In genomic region chr13:24648271-24648670, GRCh38 we compare ENCODE assay signal across 17 cellular contexts. TPM values are rescaled to one million over a fixed set of nuclear protein-coding genes. Genes with fewer than 3 reads are reported as not detected.
DNase-seq lines count a peak whose midpoint lies in the region; ATAC-seq and TF ChIP-seq lines count a peak whose summit lies in the region.
"Had no signal": no experiment of that assay in that cellular context is flagged by ENCODE, and none has a peak within 500 bp of the region (broad histone marks: within the 10 kb centered on the region; RNA-seq: fewer than 3 reads in every experiment).

No MANE protein-coding gene starts in this region.

- H3K36me3 Mint-ChIP-seq in activated naive CD8-positive, alpha-beta T cell treated with anti-CD3 and anti-CD28 coated beads, Interleukin-2, amount 50 U/mL, for 24 hours (ENCODE audit: low read depth), result no peaks in the 10 kb centered on the region
- no peaks in the 10 kb centered on the region for H3K36me3 Mint-ChIP-seq in activated naive CD8-positive, alpha-beta T cell treated with anti-CD3 and anti-CD28 coated beads for 36 hours
- H3K36me3 Mint-ChIP-seq in activated T-helper 17 cell treated with anti-CD3 and anti-CD28 coated beads, Interleukin-2, amount 50 U/mL, for 72 hours (ENCODE audit: low read depth), result no peaks in the 10 kb centered on the region
- H3K36me3 Mint-ChIP-seq in type B pancreatic cell, result peaks cover 9% of the 10 kb centered on the region
- H3K36me3 Mint-ChIP-seq: CD14-positive monocyte; CD4-positive, alpha-beta memory T cell had no signal

- H3K27me3 ChIP-seq in Loucy (ENCODE audit: insufficient read depth, low read length, poor library complexity, severe bottlenecking), result no peaks in the 10 kb centered on the region
- H3K27me3 ChIP-seq: BLaER1 had no signal

- H3K4me2 ChIP-seq in Loucy (ENCODE audit: low read depth, low read length, poor library complexity, severe bottlenecking), result no peak overlapping the region
- H3K4me2 ChIP-seq: BLaER1 had no signal

- 0 out of 2 replicates have a peak overlapping the region, but pooled peaks have one; percentile 2 for H2AFZ ChIP-seq in Loucy (ENCODE audit: low read length)

- no peak overlapping the region for H3K4me3 ChIP-seq in Loucy (ENCODE audit: low read length, poor library complexity, severe bottlenecking)
- H3K4me3 ChIP-seq: BLaER1 had no signal

- no peaks in the 10 kb centered on the region for H3F3A ChIP-seq in Loucy (ENCODE audit: low read depth)

- no peak overlapping the region for H3K9ac ChIP-seq in Loucy (ENCODE audit: low read depth, low read length, poor library complexity, severe bottlenecking)
- H3K9ac ChIP-seq: BLaER1 had no signal

- no peaks in the 10 kb centered on the region for H3K9me3 ChIP-seq in Loucy (ENCODE audit: insufficient read depth, low read depth, low read length)
- H3K9me3 ChIP-seq: BLaER1 had no signal

- H3K4me1 ChIP-seq in Loucy (ENCODE audit: insufficient read depth, low read length, poor library complexity, severe bottlenecking), result peaks cover 12% of the 10 kb centered on the region
- H3K4me1 ChIP-seq: BLaER1 had no signal

- H3K79me2 ChIP-seq in Loucy (ENCODE audit: insufficient read depth, low read length), result no peaks in the 10 kb centered on the region

- H3K36me3 ChIP-seq in Loucy (ENCODE audit: insufficient read depth, low read length), result no peaks in the 10 kb centered on the region
- H3K36me3 ChIP-seq: BLaER1 had no signal

- TF ChIP-seq CTCF in Loucy (conservative IDR thresholded peaks at IDR 0.05; ENCODE audit: low read length) (no peak), type B pancreatic cell (conservative IDR thresholded peaks at IDR 0.05) (no peak)

- peaks cover 9% of the 10 kb centered on the region for H3K27me3 Mint-ChIP-seq in activated naive CD8-positive, alpha-beta T cell treated with anti-CD3 and anti-CD28 coated beads, Interleukin-2, amount 50 U/mL, for 24 hours
- peaks cover 13% of the 10 kb centered on the region for H3K27me3 Mint-ChIP-seq in activated naive CD8-positive, alpha-beta T cell treated with anti-CD3 and anti-CD28 coated beads for 36 hours
- H3K27me3 Mint-ChIP-seq in activated T-helper 17 cell treated with anti-CD3 and anti-CD28 coated beads, Interleukin-2, amount 50 U/mL, for 72 hours, result peaks cover 3% of the 10 kb centered on the region
- H3K27me3 Mint-ChIP-seq in type B pancreatic cell, result no peaks in the 10 kb centered on the region

- peaks cover 12% of the 10 kb centered on the region for H3K4me1 Mint-ChIP-seq in activated naive CD8-positive, alpha-beta T cell treated with anti-CD3 and anti-CD28 coated beads, Interleukin-2, amount 50 U/mL, for 24 hours
- peaks cover 13% of the 10 kb centered on the region for H3K4me1 Mint-ChIP-seq in activated naive CD8-positive, alpha-beta T cell treated with anti-CD3 and anti-CD28 coated beads for 36 hours
- H3K4me1 Mint-ChIP-seq in activated T-helper 17 cell treated with anti-CD3 and anti-CD28 coated beads, Interleukin-2, amount 50 U/mL, for 72 hours, result peaks cover 6% of the 10 kb centered on the region
- H3K4me1 Mint-ChIP-seq in type B pancreatic cell (ENCODE audit: unreplicated experiment), result peaks cover 25% of the 10 kb centered on the region
- H3K4me1 Mint-ChIP-seq: CD14-positive monocyte had no signal

- peak overlapping the region; percentile 0 for H3K4me3 Mint-ChIP-seq in activated naive CD8-positive, alpha-beta T cell treated with anti-CD3 and anti-CD28 coated beads, Interleukin-2, amount 50 U/mL, for 24 hours
- no peak overlapping the region for H3K4me3 Mint-ChIP-seq in activated naive CD8-positive, alpha-beta T cell treated with anti-CD3 and anti-CD28 coated beads for 36 hours
- peak overlapping the region; percentile 66 for H3K4me3 Mint-ChIP-seq in activated T-helper 17 cell treated with anti-CD3 and anti-CD28 coated beads, Interleukin-2, amount 50 U/mL, for 72 hours
- no peak overlapping the region for H3K4me3 Mint-ChIP-seq in type B pancreatic cell
- H3K4me3 Mint-ChIP-seq: CD14-positive monocyte; CD4-positive, alpha-beta memory T cell had no signal

- no peaks in the 10 kb centered on the region for H3K9me2 ChIP-seq in Loucy (replicated peaks; ENCODE audit: low read depth, low read length)

- no peaks in the 10 kb centered on the region for H3K9me3 Mint-ChIP-seq in activated naive CD8-positive, alpha-beta T cell treated with anti-CD3 and anti-CD28 coated beads, Interleukin-2, amount 50 U/mL, for 24 hours
- H3K9me3 Mint-ChIP-seq in activated naive CD8-positive, alpha-beta T cell treated with anti-CD3 and anti-CD28 coated beads for 36 hours, result no peaks in the 10 kb centered on the region
- H3K9me3 Mint-ChIP-seq in activated T-helper 17 cell treated with anti-CD3 and anti-CD28 coated beads, Interleukin-2, amount 50 U/mL, for 72 hours, result no peaks in the 10 kb centered on the region
- H3K9me3 Mint-ChIP-seq in type B pancreatic cell, result peaks cover 8% of the 10 kb centered on the region

- no peaks in the 10 kb centered on the region for H4K20me1 ChIP-seq in Loucy (ENCODE audit: insufficient read depth, low read length, poor library complexity, severe bottlenecking)
- H4K20me1 ChIP-seq: BLaER1 had no signal

- H3K27ac Mint-ChIP-seq in activated naive CD8-positive, alpha-beta T cell treated with anti-CD3 and anti-CD28 coated beads, Interleukin-2, amount 50 U/mL, for 24 hours, result no peak overlapping the region
- no peak overlapping the region for H3K27ac Mint-ChIP-seq in activated naive CD8-positive, alpha-beta T cell treated with anti-CD3 and anti-CD28 coated beads for 36 hours
- no peak overlapping the region for H3K27ac Mint-ChIP-seq in activated T-helper 17 cell treated with anti-CD3 and anti-CD28 coated beads, Interleukin-2, amount 50 U/mL, for 72 hours
- H3K27ac Mint-ChIP-seq in type B pancreatic cell, result peak overlapping the region; percentile 77

- ATAC-seq in activated naive CD8-positive, alpha-beta T cell treated with anti-CD3 and anti-CD28 coated beads, Interleukin-2, amount 50 U/mL, for 24 hours, result no peak
- ATAC-seq in activated T-helper 17 cell treated with anti-CD3 and anti-CD28 coated beads, Interleukin-2, amount 50 U/mL, for 72 hours (replicated peaks), result no peak
- ATAC-seq in HG02759 (IDR thresholded peaks at IDR 0.05; ENCODE audit: unreplicated experiment), result no peak
- ATAC-seq: HCT116 had no signal

- no peak for DNase-seq in activated naive CD8-positive, alpha-beta T cell treated with anti-CD3 and anti-CD28 coated beads, Interleukin-2, amount 50 U/mL, for 24 hours
- DNase-seq in activated naive CD8-positive, alpha-beta T cell treated with anti-CD3 and anti-CD28 coated beads for 36 hours, result no peak
- no peak for DNase-seq in type B pancreatic cell (ENCODE audit: extremely low spot score, unreplicated experiment)
- no peak for DNase-seq in NCI-H526 (lab: John Stamatoyannopoulos, UW)
- DNase-seq: 8988T; CD4-positive, alpha-beta memory T cell; DMS153; DMS79; GF-D8; GOT3; H7 had no signal

RNA-seq across cellular contexts. Expression of gene ATP12A, which starts 31.9 kb away (rescaled TPM):
- under 1 TPM; 0.66 TPM for total RNA-seq in activated naive CD8-positive, alpha-beta T cell treated with anti-CD3 and anti-CD28 coated beads for 36 hours
- total RNA-seq in activated T-helper 17 cell treated with anti-CD3 and anti-CD28 coated beads, Interleukin-2, amount 50 U/mL, for 72 hours, result 1 to 10 TPM in 1 of 2 donors, under 1 TPM in 1; 0.13 to 1.5 TPM
- total RNA-seq in type B pancreatic cell (ENCODE audit: low replicate concordance), result 19.0 and 23.6 TPM in 2 replicates
- total RNA-seq: CD4-positive, alpha-beta memory T cell had no signal

Comparison
In these comparisons a context has a peak if more than half of its experiments do, and no peak if none do; other contexts are left out.
1. H3K4me3 Mint-ChIP-seq: peak in activated naive CD8-positive, alpha-beta T cell treated with anti-CD3 and anti-CD28 coated beads, Interleukin-2, amount 50 U/mL, for 24 hours (single experiment) and activated T-helper 17 cell treated with anti-CD3 and anti-CD28 coated beads, Interleukin-2, amount 50 U/mL, for 72 hours (single experiment); none in activated naive CD8-positive, alpha-beta T cell treated with anti-CD3 and anti-CD28 coated beads for 36 hours (single experiment) and type B pancreatic cell (single experiment).